In the genomic region with DNA sequence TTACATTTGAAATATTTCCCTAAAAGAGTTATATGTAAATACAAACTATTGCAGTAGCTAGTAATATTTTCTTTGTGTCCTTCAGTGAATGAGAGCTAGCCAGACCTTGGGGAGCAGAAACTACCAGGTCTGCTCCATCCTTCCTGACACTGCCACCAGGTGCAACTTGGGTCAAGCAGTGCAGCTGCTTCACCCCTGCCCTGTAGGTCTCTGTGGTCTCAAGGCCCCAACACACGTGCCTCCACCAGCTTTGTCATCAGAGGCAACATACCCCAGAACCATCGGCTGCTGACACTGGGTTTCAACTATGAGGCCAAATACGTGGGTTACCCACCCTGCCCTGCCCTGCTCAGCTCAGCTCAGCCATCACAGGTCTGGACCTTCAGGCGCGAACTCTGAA, we compare ENCODE assay signal across 28 cellular contexts.
"Had no signal": no experiment of that assay in that cellular context is flagged by ENCODE, and none has a peak within 500 bp of the region (broad histone marks: within the 10 kb centered on the region; RNA-seq: fewer than 3 reads in every experiment).

No MANE protein-coding gene starts in this region.

- H3K27me3 ChIP-seq: ascending aorta, breast epithelium, cardiac muscle cell, colonic mucosa, gastrocnemius medialis had no signal

- H3K9me3 Mint-ChIP-seq: activated B cell treated with CpG ODN at 0.5 μM for 24 hours; activated CD4-positive, alpha-beta memory T cell treated with anti-CD3 and anti-CD28 coated beads for 36 hours; activated naive CD4-positive, alpha-beta T cell treated with anti-CD3 and anti-CD28 coated beads for 36 hours; activated naive CD4-positive, alpha-beta T cell treated with anti-CD3 and anti-CD28 coated beads, Interleukin-2, amount 50 U/mL, for 24 hours; activated naive CD8-positive, alpha-beta T cell treated with anti-CD3 and anti-CD28 coated beads for 36 hours; activated naive CD8-positive, alpha-beta T cell treated with anti-CD3 and anti-CD28 coated beads, Interleukin-2, amount 50 U/mL, for 24 hours; activated T-helper 1 cell treated with anti-CD3 and anti-CD28 coated beads, Interleukin-12 subunit alpha, Interleukin-12 subunit beta, Interleukin-2, Interleukin-4 antibody, amounts not matched to agents 30 ng/mL and 10 ng/mL and 1 ng/mL, durations not matched to agents 14 hours and 24 hours and 36 hours; activated T-helper 2 cell treated with anti-CD3 and anti-CD28 coated beads, Interferon-gamma antibody, Interleukin-2, Interleukin-4, amounts not matched to agents 10 μg/mL and 5 μg/mL and 100 μg/mL, durations not matched to agents 14 hours and 24 hours and 36 hours; brain had no signal

- H3K4me3 ChIP-seq: adrenal gland, ascending aorta, breast epithelium, cardiac muscle cell, colonic mucosa, gastrocnemius medialis, heart left ventricle had no signal

- H3K36me3 Mint-ChIP-seq: activated CD4-positive, alpha-beta memory T cell treated with anti-CD3 and anti-CD28 coated beads for 36 hours; activated CD8-positive, alpha-beta memory T cell treated with anti-CD3 and anti-CD28 coated beads, Interleukin-2, amount 10 ng/mL, durations not matched to agents 7 days and 5 days; activated naive CD4-positive, alpha-beta T cell treated with anti-CD3 and anti-CD28 coated beads, Interleukin-2, amount 50 U/mL, for 24 hours; activated naive CD8-positive, alpha-beta T cell treated with anti-CD3 and anti-CD28 coated beads for 36 hours; brain had no signal

- H3K27me3 Mint-ChIP-seq: activated B cell treated with CpG ODN at 0.5 μM for 24 hours had no signal

- H3K4me1 ChIP-seq: adrenal gland, ascending aorta, breast epithelium, colonic mucosa, gastrocnemius medialis, heart left ventricle had no signal

- H3K36me3 ChIP-seq: adrenal gland, ascending aorta, breast epithelium, cardiac muscle cell, colonic mucosa, gastrocnemius medialis, heart left ventricle had no signal

- H3K4me1 Mint-ChIP-seq: activated B cell treated with CpG ODN at 0.5 μM for 24 hours; activated naive CD4-positive, alpha-beta T cell treated with anti-CD3 and anti-CD28 coated beads, Interleukin-2, amount 50 U/mL, for 24 hours; activated naive CD8-positive, alpha-beta T cell treated with anti-CD3 and anti-CD28 coated beads for 36 hours; brain had no signal

- FAIRE-seq: endometrium had no signal

- H3K4me3 Mint-ChIP-seq: activated B cell treated with CpG ODN at 0.5 μM for 24 hours; activated CD4-positive, alpha-beta memory T cell treated with anti-CD3 and anti-CD28 coated beads for 36 hours; activated CD8-positive, alpha-beta memory T cell treated with anti-CD3 and anti-CD28 coated beads, Interleukin-2, amount 10 ng/mL, durations not matched to agents 7 days and 5 days; activated CD8-positive, alpha-beta T cell treated with anti-CD3 and anti-CD28 coated beads, Interleukin-2, amount 10 ng/mL, durations not matched to agents 7 days and 5 days; activated naive CD4-positive, alpha-beta T cell treated with anti-CD3 and anti-CD28 coated beads for 36 hours; activated naive CD4-positive, alpha-beta T cell treated with anti-CD3 and anti-CD28 coated beads, Interleukin-2, amount 50 U/mL, for 24 hours; activated naive CD8-positive, alpha-beta T cell treated with anti-CD3 and anti-CD28 coated beads for 36 hours; activated naive CD8-positive, alpha-beta T cell treated with anti-CD3 and anti-CD28 coated beads, Interleukin-2, amount 50 U/mL, for 24 hours; activated T-helper 1 cell treated with anti-CD3 and anti-CD28 coated beads, Interleukin-12 subunit alpha, Interleukin-12 subunit beta, Interleukin-2, Interleukin-4 antibody, amounts not matched to agents 30 ng/mL and 10 ng/mL and 1 ng/mL, durations not matched to agents 14 hours and 24 hours and 36 hours; brain had no signal

- H3K27ac Mint-ChIP-seq: activated B cell treated with CpG ODN at 0.5 μM for 24 hours; activated CD4-positive, alpha-beta memory T cell treated with anti-CD3 and anti-CD28 coated beads for 36 hours; activated CD8-positive, alpha-beta memory T cell treated with anti-CD3 and anti-CD28 coated beads, Interleukin-2, amount 10 ng/mL, durations not matched to agents 7 days and 5 days; activated CD8-positive, alpha-beta T cell treated with anti-CD3 and anti-CD28 coated beads, Interleukin-2, amount 10 ng/mL, durations not matched to agents 7 days and 5 days; activated naive CD4-positive, alpha-beta T cell treated with anti-CD3 and anti-CD28 coated beads for 36 hours; activated naive CD4-positive, alpha-beta T cell treated with anti-CD3 and anti-CD28 coated beads, Interleukin-2, amount 50 U/mL, for 24 hours; activated naive CD8-positive, alpha-beta T cell treated with anti-CD3 and anti-CD28 coated beads for 36 hours; activated naive CD8-positive, alpha-beta T cell treated with anti-CD3 and anti-CD28 coated beads, Interleukin-2, amount 50 U/mL, for 24 hours; activated T-helper 1 cell treated with anti-CD3 and anti-CD28 coated beads, Interleukin-12 subunit alpha, Interleukin-12 subunit beta, Interleukin-2, Interleukin-4 antibody, amounts not matched to agents 30 ng/mL and 10 ng/mL and 1 ng/mL, durations not matched to agents 14 hours and 24 hours and 36 hours; activated T-helper 2 cell treated with anti-CD3 and anti-CD28 coated beads, Interferon-gamma antibody, Interleukin-2, Interleukin-4, amounts not matched to agents 10 μg/mL and 5 μg/mL and 100 μg/mL, durations not matched to agents 14 hours and 24 hours and 36 hours; brain had no signal

- H3K9me3 ChIP-seq: adrenal gland, ascending aorta, breast epithelium, colonic mucosa, gastrocnemius medialis, heart left ventricle had no signal

- DNase-seq: activated B cell treated with CpG ODN at 0.5 μM for 24 hours; activated CD4-positive, alpha-beta memory T cell treated with anti-CD3 and anti-CD28 coated beads for 36 hours; activated CD4-positive, alpha-beta T cell treated with anti-CD3 and anti-CD28 coated beads, Interleukin-2, amount 50 U/mL, for 1 hour; activated CD8-positive, alpha-beta memory T cell treated with anti-CD3 and anti-CD28 coated beads, Interleukin-2, amount 10 ng/mL, durations not matched to agents 7 days and 5 days; activated CD8-positive, alpha-beta memory T cell treated with anti-CD3 and anti-CD28 coated beads, Interleukin-2, amount 50 U/mL, for 4 hours; activated effector memory CD4-positive, alpha-beta T cell treated with anti-CD3 and anti-CD28 coated beads, Interleukin-2, amount 50 U/mL, for 16 hours; activated naive CD4-positive, alpha-beta T cell treated with anti-CD3 and anti-CD28 coated beads for 36 hours; activated naive CD8-positive, alpha-beta T cell treated with anti-CD3 and anti-CD28 coated beads for 36 hours; activated T-cell treated with anti-CD3 and anti-CD28 coated beads, Interleukin-2, amount 50 U/mL, for 1 hour; activated T-cell treated with anti-CD3 and anti-CD28 coated beads, Interleukin-2, amount 50 U/mL, for 48 hours; cerebellar nuclear complex; effector CD8-positive, alpha-beta T cell; gastrocnemius medialis; glutamatergic neuron; heart left ventricle had no signal

- H3K27ac ChIP-seq: adrenal gland, ascending aorta, breast epithelium, cardiac muscle cell, colonic mucosa, gastrocnemius medialis, heart left ventricle, VCaP had no signal
